Comparison of ENCODE assay signal across 18 cellular contexts in genomic region chr13:90594694-90595093, GRCh38.
DNase-seq lines count a peak whose midpoint lies in the region; ATAC-seq, FAIRE-seq and TF ChIP-seq lines count a peak whose summit lies in the region.
"Had no signal": no experiment of that assay in that cellular context is flagged by ENCODE, and none has a peak within 500 bp of the region (broad histone marks: within the 10 kb centered on the region; RNA-seq: fewer than 3 reads in every experiment).

No MANE protein-coding gene starts in this region.

- no peaks in the 10 kb centered on the region for H3K27me3 ChIP-seq in RWPE2 (ENCODE audit: insufficient read depth, poor library complexity, severe bottlenecking)
- H3K27me3 ChIP-seq: heart left ventricle, upper lobe of left lung had no signal

- CTCF ChIA-PET in A549 (lab: Yijun Ruan, JAX), result no interaction called here
- CTCF ChIA-PET in HEK293 (lab: Yijun Ruan, JAX), result no interaction called here

- peak in 1 of 2 experiments; percentile 13 for DNase-seq in A549 (ENCODE audit: low read depth in 1 of 2, low spot score in 1 of 2)
- no peak for DNase-seq in RWPE2 (ENCODE audit: low spot score)
- DNase-seq in fibroblast of peridontal ligament (ENCODE audit: extremely low read depth), result peak; percentile 71
- DNase-seq in midbrain (lab: John Stamatoyannopoulos, UW), result no peak
- no peak for DNase-seq in anterior cingulate cortex (lab: John Stamatoyannopoulos, UW)
- no peak for DNase-seq in stimulated activated CD4-positive, alpha-beta T cell treated with anti-CD3 and anti-CD28 coated beads, Interleukin-4, amount 100 ng/mL, for 24 hours
- DNase-seq: activated CD4-positive, alpha-beta T cell treated with anti-CD3 and anti-CD28 coated beads, Interleukin-2, amount 10 ng/mL, durations not matched to agents 24 days and 14 days; activated T-cell treated with anti-CD3 and anti-CD28 coated beads, Interleukin-2, amount 50 U/mL, for 48 hours; DMS 273 treated with DMSO at 0.1 percent for 48 hours; heart left ventricle; left colon; naive thymus-derived CD4-positive, alpha-beta T cell; stimulated activated CD4-positive, alpha-beta T cell treated with anti-CD3 and anti-CD28 coated beads, Interleukin-2, amount 100 ng/mL, for 24 hours; T-helper 2 cell; upper lobe of left lung had no signal

- H3K4me1 ChIP-seq in A549 (peaks cover 3% of the 10 kb centered on the region; the same call in 1 of the 3 replicates), HEK293 (ENCODE audit: control insufficient read depth, insufficient read depth, low read length) (no peaks in the 10 kb centered on the region), RWPE2 (ENCODE audit: insufficient read depth, poor library complexity, severe bottlenecking) (peaks cover 4% of the 10 kb centered on the region)
- H3K4me1 ChIP-seq: heart left ventricle, upper lobe of left lung had no signal

- no peak for TF ChIP-seq CTCF in A549 (IDR thresholded peaks at IDR 0.05)
- TF ChIP-seq CTCF in HEK293 (tag by site-specific recombination; IDR thresholded peaks at IDR 0.05), result no peak
- TF ChIP-seq CTCF in RWPE2 (IDR thresholded peaks at IDR 0.05; ENCODE audit: poor library complexity, severe bottlenecking), result no peak

- 20% methylated on average over 1 of the region's 1 CpG for WGBS in A549 (ENCODE audit: missing lambda C conversion rate)

- POLR2A ChIA-PET in A549 (lab: Yijun Ruan, JAX), result no interaction called here
- POLR2A ChIA-PET in HEK293 (lab: Yijun Ruan, JAX), result no interaction called here

- no peak overlapping the region for H3K4me3 ChIP-seq in A549
- H3K4me3 ChIP-seq in HEK293 (ENCODE audit: low read depth, low read length), result no peak overlapping the region
- no peak overlapping the region for H3K4me3 ChIP-seq in RWPE2 (ENCODE audit: severe bottlenecking)
- H3K4me3 ChIP-seq: heart left ventricle, upper lobe of left lung had no signal

- ATAC-seq in A549 (no peak), RWPE2 (ENCODE audit: low read depth) (peak; percentile 94), GM19023 (IDR thresholded peaks at IDR 0.05; ENCODE audit: unreplicated experiment) (no peak)
- ATAC-seq: heart left ventricle; left colon; naive thymus-derived CD4-positive, alpha-beta T cell had no signal

- FAIRE-seq in A549 (lab: Jason Lieb, UNC), result no peak

- no peak for TF ChIP-seq RAD21 in A549 (conservative IDR thresholded peaks at IDR 0.05 in 1 of 2, IDR thresholded peaks at IDR 0.05 in 1 of 2)

- TF ChIP-seq EP300 in A549 (IDR thresholded peaks at IDR 0.05), result no peak

- H3K27ac ChIP-seq in A549, result no peak overlapping the region
- H3K27ac ChIP-seq in HEK293 (ENCODE audit: extremely low read depth, low read depth, low read length), result no peak overlapping the region
- H3K27ac ChIP-seq in RWPE2 (ENCODE audit: poor library complexity, severe bottlenecking), result no peak overlapping the region
- H3K27ac ChIP-seq: heart left ventricle, HL-60, upper lobe of left lung had no signal

- H3K9me3 ChIP-seq in A549 (peaks cover 4% of the 10 kb centered on the region; the same call in 1 of the 3 replicates), HEK293 (ENCODE audit: control insufficient read depth, insufficient read depth, low read depth, low read length) (no peaks in the 10 kb centered on the region), RWPE2 (ENCODE audit: severe bottlenecking) (no peaks in the 10 kb centered on the region)
- H3K9me3 ChIP-seq: upper lobe of left lung had no signal

- H3K36me3 ChIP-seq in HEK293 (ENCODE audit: control insufficient read depth in 2 of 2, insufficient read depth in 1 of 2, low read length in 2 of 2) (no peaks in the 10 kb centered on the region), RWPE2 (ENCODE audit: low read depth) (no peaks in the 10 kb centered on the region)
- H3K36me3 ChIP-seq: heart left ventricle, upper lobe of left lung had no signal

- no peak overlapping the region for H3K4me2 ChIP-seq in A549

- TF ChIP-seq POLR2A in A549 (IDR thresholded peaks at IDR 0.05; ENCODE audit: low read length), result no peak

TF ChIP-seq in A549, 52 proteins besides CTCF, POLR2A, EP300 and RAD21 (continues in another document):
- 0 out of 4 replicates have a peak, but pooled peaks of 1 of the 2 experiments have one; percentile 23 for TF ChIP-seq CEBPB (IDR thresholded peaks at IDR 0.05)
- no peak for TF ChIP-seq SREBF2 (IDR thresholded peaks at IDR 0.05)
- no peak for TF ChIP-seq KDM5A (IDR thresholded peaks at IDR 0.05)
- TF ChIP-seq NPAS2 (CRISPR knock-in tag; IDR thresholded peaks at IDR 0.05; ENCODE audit: borderline replicate concordance), result no peak
- TF ChIP-seq, protein P1, sequence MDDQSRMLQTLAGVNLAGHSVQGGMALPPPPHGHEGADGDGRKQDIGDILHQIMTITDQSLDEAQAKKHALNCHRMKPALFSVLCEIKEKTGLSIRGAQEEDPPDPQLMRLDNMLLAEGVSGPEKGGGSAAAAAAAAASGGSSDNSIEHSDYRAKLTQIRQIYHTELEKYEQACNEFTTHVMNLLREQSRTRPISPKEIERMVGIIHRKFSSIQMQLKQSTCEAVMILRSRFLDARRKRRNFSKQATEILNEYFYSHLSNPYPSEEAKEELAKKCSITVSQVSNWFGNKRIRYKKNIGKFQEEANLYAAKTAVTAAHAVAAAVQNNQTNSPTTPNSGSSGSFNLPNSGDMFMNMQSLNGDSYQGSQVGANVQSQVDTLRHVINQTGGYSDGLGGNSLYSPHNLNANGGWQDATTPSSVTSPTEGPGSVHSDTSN (IDR thresholded peaks at IDR 0.05), result no peak
- no peak for TF ChIP-seq USF2 (IDR thresholded peaks at IDR 0.05)
- TF ChIP-seq FOSB (CRISPR knock-in tag; IDR thresholded peaks at IDR 0.05), result no peak
- TF ChIP-seq, protein P2, sequence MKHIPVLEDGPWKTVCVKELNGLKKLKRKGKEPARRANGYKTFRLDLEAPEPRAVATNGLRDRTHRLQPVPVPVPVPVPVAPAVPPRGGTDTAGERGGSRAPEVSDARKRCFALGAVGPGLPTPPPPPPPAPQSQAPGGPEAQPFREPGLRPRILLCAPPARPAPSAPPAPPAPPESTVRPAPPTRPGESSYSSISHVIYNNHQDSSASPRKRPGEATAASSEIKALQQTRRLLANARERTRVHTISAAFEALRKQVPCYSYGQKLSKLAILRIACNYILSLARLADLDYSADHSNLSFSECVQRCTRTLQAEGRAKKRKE (CRISPR knock-in tag; IDR thresholded peaks at IDR 0.05; ENCODE audit: low read depth), result no peak
- no peak for TF ChIP-seq HDAC2 (IDR thresholded peaks at IDR 0.05)
- TF ChIP-seq FOSL2 (IDR thresholded peaks at IDR 0.05), result no peak
- TF ChIP-seq FOSL2 (CRISPR knock-in tag; IDR thresholded peaks at IDR 0.05), result peak; percentile 51
- no peak for TF ChIP-seq SMC3 (IDR thresholded peaks at IDR 0.05)
- no peak for TF ChIP-seq RARB (CRISPR knock-in tag; IDR thresholded peaks at IDR 0.05)

TF ChIP-seq in HEK293, 187 proteins besides CTCF, POLR2A, EP300 and RAD21:
- no peak for TF ChIP-seq ZNF146 (tag by site-specific recombination; IDR thresholded peaks at IDR 0.05)
- TF ChIP-seq ZNF391 (tag by site-specific recombination; IDR thresholded peaks at IDR 0.05; ENCODE audit: borderline replicate concordance, low read depth), result no peak
- no peak for TF ChIP-seq ZNF433 (tag by site-specific recombination; IDR thresholded peaks at IDR 0.05; ENCODE audit: low read depth)
- TF ChIP-seq, protein P3, sequence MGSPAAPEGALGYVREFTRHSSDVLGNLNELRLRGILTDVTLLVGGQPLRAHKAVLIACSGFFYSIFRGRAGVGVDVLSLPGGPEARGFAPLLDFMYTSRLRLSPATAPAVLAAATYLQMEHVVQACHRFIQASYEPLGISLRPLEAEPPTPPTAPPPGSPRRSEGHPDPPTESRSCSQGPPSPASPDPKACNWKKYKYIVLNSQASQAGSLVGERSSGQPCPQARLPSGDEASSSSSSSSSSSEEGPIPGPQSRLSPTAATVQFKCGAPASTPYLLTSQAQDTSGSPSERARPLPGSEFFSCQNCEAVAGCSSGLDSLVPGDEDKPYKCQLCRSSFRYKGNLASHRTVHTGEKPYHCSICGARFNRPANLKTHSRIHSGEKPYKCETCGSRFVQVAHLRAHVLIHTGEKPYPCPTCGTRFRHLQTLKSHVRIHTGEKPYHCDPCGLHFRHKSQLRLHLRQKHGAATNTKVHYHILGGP (tag by site-specific recombination; IDR thresholded peaks at IDR 0.05), result no peak
- TF ChIP-seq ZBTB48 (tag by site-specific recombination; IDR thresholded peaks at IDR 0.05), result no peak
- TF ChIP-seq ZNF791 (tag by site-specific recombination; IDR thresholded peaks at IDR 0.05), result no peak
- TF ChIP-seq ZNF621 (tag by site-specific recombination; IDR thresholded peaks at IDR 0.05), result no peak
- no peak for TF ChIP-seq KLF8 (tag by site-specific recombination; IDR thresholded peaks at IDR 0.05)
- 0 out of 2 replicates have a peak, but pooled peaks have one; percentile 28 for TF ChIP-seq TRIM28 (IDR thresholded peaks at IDR 0.05; ENCODE audit: borderline replicate concordance, low read length)
TF ChIP-seq in HEK293: peak in this region for 1.
